Comparison of ENCODE assay signal across 13 cellular contexts in genomic region chr17:836154-836553, GRCh38. TPM values are rescaled to one million over a fixed set of nuclear protein-coding genes. Genes with fewer than 3 reads are reported as not detected.
DNase-seq lines count a peak whose midpoint lies in the region; ATAC-seq and TF ChIP-seq lines count a peak whose summit lies in the region.
"Had no signal": no experiment of that assay in that cellular context is flagged by ENCODE, and none has a peak within 500 bp of the region (broad histone marks: within the 10 kb centered on the region; RNA-seq: fewer than 3 reads in every experiment).

No MANE protein-coding gene starts in this region.

- peaks cover 3% of the 10 kb centered on the region; the same call in 1 of the 2 replicates for H3K9me3 Mint-ChIP-seq in WTC11

- H3K4me3 ChIP-seq in smooth muscle cell: no peak overlapping the region
- H3K4me3 ChIP-seq: prostate gland had no signal

- peak overlapping the region; percentile 72 for H3K27ac ChIP-seq in smooth muscle cell (ENCODE audit: low read depth)
- H3K27ac ChIP-seq: prostate gland had no signal

- no peaks in the 10 kb centered on the region for H3K36me3 ChIP-seq in smooth muscle cell (ENCODE audit: low read depth)
- H3K36me3 ChIP-seq: prostate gland had no signal

- no peaks in the 10 kb centered on the region for H3K27me3 Mint-ChIP-seq in WTC11 (ENCODE audit: low read depth)

- peaks cover 8% of the 10 kb centered on the region for H3F3A ChIP-seq in smooth muscle cell (ENCODE audit: low read depth)

- H3K36me3 Mint-ChIP-seq in WTC11: no peaks in the 10 kb centered on the region

- H3K4me2 ChIP-seq in smooth muscle cell: no peak overlapping the region

- H3K4me3 Mint-ChIP-seq in WTC11: no peak overlapping the region

- CTCF ChIA-PET in WTC11 (lab: Charles Lee): interaction anchor here (1.1 to 2.5 kb wide), 4 partner anchors 41 to 145 kb away, joined by 3 to 8 read pairs (median 4); no protein-coding TSS in a partner anchor

- H3K9me3 ChIP-seq in smooth muscle cell (replicated peaks; ENCODE audit: low read depth): no peaks in the 10 kb centered on the region
- H3K9me3 ChIP-seq: prostate gland had no signal

- peaks cover 17% of the 10 kb centered on the region for H3K4me1 Mint-ChIP-seq in WTC11

- peak; percentile 24 for ATAC-seq in WTC11
- ATAC-seq: left ventricle myocardium superior had no signal

- peaks cover 70% of the 10 kb centered on the region for H3K79me2 ChIP-seq in smooth muscle cell (ENCODE audit: low read depth)

- H2AFZ ChIP-seq in smooth muscle cell (ENCODE audit: low read depth): no peak overlapping the region

- H3K27me3 ChIP-seq in smooth muscle cell (ENCODE audit: low read depth): no peaks in the 10 kb centered on the region

- DNase-seq in H4 (ENCODE audit: low spot score) (peak; percentile 73), WTC11 (ENCODE audit: low spot score) (no peak), glomerular visceral epithelial cell (ENCODE audit: extremely low spot score) (peak; percentile 73), smooth muscle cell (lab: John Stamatoyannopoulos, UW; ENCODE audit: unreplicated experiment) (no peak), posterior vena cava (ENCODE audit: low spot score) (no peak), MV-4-11 (lab: John Stamatoyannopoulos, UW) (no peak), ecto neural progenitor cell (ENCODE audit: low spot score) (no peak)
- DNase-seq in stimulated activated CD4-positive, alpha-beta T cell treated with anti-CD3 and anti-CD28 coated beads, Interleukin-1b, Interleukin-23, amount 100 ng/mL, for 48 hours: no peak
- DNase-seq: DMS53, head of caudate nucleus, left ventricle myocardium superior, NCI-H748 treated with DMSO at 0.1 percent for 48 hours had no signal

- intact Hi-C loops in posterior vena cava (cut with DNase I): no loop called here

- no peaks in the 10 kb centered on the region for H3K4me1 ChIP-seq in smooth muscle cell (ENCODE audit: low read depth)
- H3K4me1 ChIP-seq: prostate gland had no signal

- POLR2A ChIA-PET in WTC11 (lab: Charles Lee): no interaction called here

- H3K27ac Mint-ChIP-seq in WTC11: peak overlapping the region; percentile 85

- peaks cover 67% of the 10 kb centered on the region for H4K20me1 ChIP-seq in smooth muscle cell (ENCODE audit: low read depth)

- TF ChIP-seq CTCF in WTC11 (IDR thresholded peaks at IDR 0.05) (no peak), smooth muscle cell (IDR thresholded peaks at IDR 0.05; ENCODE audit: borderline replicate concordance, insufficient read depth, poor library complexity, severe bottlenecking) (no peak)

- H3K9ac ChIP-seq in smooth muscle cell (ENCODE audit: low read depth): no peak overlapping the region

- 34% methylated on average over 9 of the region's 9 CpGs for WGBS in smooth muscle cell (ENCODE audit: low lambda C conversion rate)

TF ChIP-seq in WTC11, 78 proteins besides CTCF, POLR2A, EP300 and RAD21:
- TF ChIP-seq ZNF423 (CRISPR knock-in tag; IDR thresholded peaks at IDR 0.05) (no peak), ZNF425 (CRISPR knock-in tag; conservative IDR thresholded peaks at IDR 0.05) (no peak), E2F1 (CRISPR knock-in tag; IDR thresholded peaks at IDR 0.05) (no peak), KAT7 (CRISPR knock-in tag; IDR thresholded peaks at IDR 0.05; ENCODE audit: borderline replicate concordance) (no peak), SMAD3 (CRISPR knock-in tag; IDR thresholded peaks at IDR 0.05; ENCODE audit: borderline replicate concordance) (no peak), PRDM15 (CRISPR knock-in tag; IDR thresholded peaks at IDR 0.05) (0 out of 2 replicates have a peak, but pooled peaks have one; percentile 8)

RNA-seq across cellular contexts. Expression of gene MRM3, which starts 54.0 kb away (rescaled TPM):
- total RNA-seq in H4 (2014; rRNA removed; shearing (Covaris generic)): 28.1 and 33.4 TPM in 2 replicates
- total RNA-seq in WTC11 (2021) (23.1 to 25.0 TPM (median 24.3 TPM) in 3 replicates), smooth muscle cell (6.4 and 8.7 TPM in 2 replicates), posterior vena cava (1 to 10 TPM; 7.4 to 7.8 TPM)
- polyA plus RNA-seq in smooth muscle cell: 12.8 and 13.4 TPM in 2 replicates

RNA-seq across cellular contexts. Expression of gene GLOD4, which starts 54.1 kb away (rescaled TPM):
- 145 and 156 TPM in 2 replicates for total RNA-seq in H4 (2014; rRNA removed; shearing (Covaris generic))
- total RNA-seq in WTC11 (2021) (69.0 to 73.3 TPM (median 69.1 TPM) in 3 replicates), smooth muscle cell (53.5 and 66.3 TPM in 2 replicates), posterior vena cava (10 to 100 TPM; 40.2 to 41.5 TPM)
- polyA plus RNA-seq in smooth muscle cell: 47.2 and 61.8 TPM in 2 replicates

Comparison
In these comparisons a context has a peak if more than half of its experiments do, and no peak if none do; other contexts are left out.
1. DNase-seq: peak in H4 (single experiment) and glomerular visceral epithelial cell (single experiment); none in WTC11 (single experiment), smooth muscle cell (single experiment), posterior vena cava (single experiment), MV-4-11 (single experiment), ecto neural progenitor cell (single experiment) and stimulated activated CD4-positive, alpha-beta T cell treated with anti-CD3 and anti-CD28 coated beads, Interleukin-1b, Interleukin-23, amount 100 ng/mL, for 48 hours (single experiment).